1 cellular context compared by ENCODE assay signal in genomic region chr9:22452415-22453010, GRCh38.
TF ChIP-seq lines count a peak whose summit lies in the region.

No MANE protein-coding gene starts in this region.

TF ChIP-seq in GM23338, 12 proteins besides CTCF, POLR2A, EP300 and RAD21 (continued from another document):
- TF ChIP-seq ZNF462 (CRISPR knock-in tag; IDR thresholded peaks at IDR 0.05) (no peak), EZH2phosphoT487 (IDR thresholded peaks at IDR 0.05; ENCODE audit: unreplicated experiment) (no peak), ZNF114 (CRISPR knock-in tag; IDR thresholded peaks at IDR 0.05) (no peak), POLR2AphosphoS5 (IDR thresholded peaks at IDR 0.05; ENCODE audit: low read depth) (no peak), STAT1 (IDR thresholded peaks at IDR 0.05; ENCODE audit: unreplicated experiment) (no peak)
